ENCODE assay signal across 8 cellular contexts in the genomic region with DNA sequence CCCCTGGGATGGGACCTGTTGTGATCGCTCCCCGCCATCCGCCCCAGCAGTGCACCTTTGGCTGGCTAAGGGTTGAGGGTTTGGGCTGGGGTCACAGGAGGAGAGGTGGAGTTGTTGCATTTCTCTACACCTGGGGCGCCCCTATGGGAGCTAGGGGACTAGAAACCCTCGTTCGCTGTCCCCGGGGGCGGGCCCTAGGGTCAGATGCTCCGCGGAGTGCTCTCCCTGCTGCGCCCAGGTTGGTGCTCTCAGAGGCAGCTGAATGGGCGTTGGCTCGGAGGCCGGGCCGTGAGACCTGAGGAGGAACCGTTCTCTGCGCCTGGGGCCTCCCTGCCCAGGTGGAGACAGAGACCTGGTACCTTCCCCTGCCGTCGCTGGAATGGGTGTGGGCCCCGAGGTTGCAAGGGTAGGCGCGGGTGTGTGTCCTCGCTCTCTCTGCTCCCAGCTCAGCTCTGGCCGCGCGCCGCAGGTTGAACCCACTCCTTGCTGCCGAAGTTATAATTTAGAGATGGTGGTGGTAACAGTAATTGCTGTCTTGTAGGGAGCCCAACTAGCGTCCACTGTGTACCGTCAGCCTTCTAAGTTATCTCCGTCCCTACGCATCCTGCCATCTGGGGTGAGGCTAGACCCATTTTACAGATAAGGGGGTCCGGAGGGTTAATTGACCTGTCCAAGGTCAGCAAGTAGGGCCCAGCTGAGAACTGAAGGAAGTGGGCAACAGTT. TPM values are rescaled to one million over a fixed set of nuclear protein-coding genes. Genes with fewer than 3 reads are reported as not detected.
DNase-seq lines count a peak whose midpoint lies in the region; ATAC-seq and TF ChIP-seq lines count a peak whose summit lies in the region.

No MANE protein-coding gene starts in this region.

- no peaks in the 10 kb centered on the region for H3K27me3 Mint-ChIP-seq in Calu3 (ENCODE audit: unreplicated experiment)
- H3K27me3 Mint-ChIP-seq in HFFc6 (ENCODE audit: insufficient read depth): peaks cover 3% of the 10 kb centered on the region; the same call in 1 of the 2 replicates
- H3K27me3 Mint-ChIP-seq in dendritic cell treated with granulocyte-macrophage colony-stimulating factor and Interleukin-4, amounts not matched to agents 40 ng/mL and 50 ng/mL, for 4 days: peaks cover 5% of the 10 kb centered on the region

- H3K9me3 ChIP-seq in WERI-Rb-1 (ENCODE audit: severe bottlenecking) (no peaks in the 10 kb centered on the region), mucosa of descending colon (no peaks in the 10 kb centered on the region), testis (no peaks in the 10 kb centered on the region)

- H3K27ac Mint-ChIP-seq in Calu3 (ENCODE audit: unreplicated experiment) (peak overlapping the region; percentile 30), HFFc6 (peak overlapping the region; percentile 51)
- peak overlapping the region; percentile 28 for H3K27ac Mint-ChIP-seq in dendritic cell treated with granulocyte-macrophage colony-stimulating factor and Interleukin-4, amounts not matched to agents 40 ng/mL and 50 ng/mL, for 4 days

- peaks cover 54% of the 10 kb centered on the region for H3K36me3 Mint-ChIP-seq in Calu3 (ENCODE audit: insufficient read depth, unreplicated experiment)
- peaks cover 6% of the 10 kb centered on the region; the same call in 1 of the 2 replicates for H3K36me3 Mint-ChIP-seq in HFFc6 (ENCODE audit: low read depth)
- no peaks in the 10 kb centered on the region for H3K36me3 Mint-ChIP-seq in dendritic cell treated with granulocyte-macrophage colony-stimulating factor and Interleukin-4, amounts not matched to agents 40 ng/mL and 50 ng/mL, for 4 days (ENCODE audit: low read depth)

- no peaks in the 10 kb centered on the region for H3K36me3 ChIP-seq in WERI-Rb-1
- H3K36me3 ChIP-seq in mucosa of descending colon (ENCODE audit: low read depth): no peaks in the 10 kb centered on the region
- H3K36me3 ChIP-seq in testis (ENCODE audit: low read depth, missing control alignments): no peaks in the 10 kb centered on the region

- H3K4me1 ChIP-seq in mucosa of descending colon (ENCODE audit: low read depth): peaks cover 38% of the 10 kb centered on the region
- peaks cover 37% of the 10 kb centered on the region for H3K4me1 ChIP-seq in testis

- H3K9me3 Mint-ChIP-seq in Calu3 (ENCODE audit: low read depth, unreplicated experiment) (no peaks in the 10 kb centered on the region), HFFc6 (no peaks in the 10 kb centered on the region)
- H3K9me3 Mint-ChIP-seq in dendritic cell treated with granulocyte-macrophage colony-stimulating factor and Interleukin-4, amounts not matched to agents 40 ng/mL and 50 ng/mL, for 4 days: no peaks in the 10 kb centered on the region

- CTCF ChIA-PET in Calu3 (lab: Charles Lee): interaction anchor here (0.8 to 2.3 kb wide), 4 partner anchors 31 to 208 kb away, joined by 3 to 11 read pairs (median 6); no protein-coding TSS in a partner anchor

- DNase-seq in Calu3: no peak
- no peak for DNase-seq in HFFc6
- DNase-seq in WERI-Rb-1: no peak
- peak; percentile 77 to 85 (median 83) for DNase-seq in mucosa of descending colon
- DNase-seq in testis: peak; percentile 36
- no peak for DNase-seq in foreskin melanocyte
- no peak for DNase-seq in SW 1271 (lab: John Stamatoyannopoulos, UW)

- no peak overlapping the region for H3K27ac ChIP-seq in WERI-Rb-1
- H3K27ac ChIP-seq in testis: peak overlapping the region; percentile 53 to 61

- no peak for TF ChIP-seq POLR2A in testis (IDR thresholded peaks at IDR 0.05)

- TF ChIP-seq CTCF in Calu3 (IDR thresholded peaks at IDR 0.05; ENCODE audit: unreplicated experiment) (no peak), HFFc6 (IDR thresholded peaks at IDR 0.05) (no peak), WERI-Rb-1 (IDR thresholded peaks at IDR 0.05; ENCODE audit: low read depth, low read length) (no peak), mucosa of descending colon (IDR thresholded peaks at IDR 0.05) (no peak), testis (IDR thresholded peaks at IDR 0.05) (no peak)

- 15 to 21% methylated on average over 6 to 33 of the region's 33 CpGs for WGBS in testis, 2 donors

- H3K27me3 ChIP-seq in WERI-Rb-1 (ENCODE audit: insufficient read depth, low read depth, severe bottlenecking) (no peaks in the 10 kb centered on the region), testis (no peaks in the 10 kb centered on the region)

- H3K4me3 Mint-ChIP-seq in Calu3 (ENCODE audit: low read depth, unreplicated experiment) (peak overlapping the region; percentile 77), HFFc6 (peak overlapping the region; percentile 91)
- peak overlapping the region; percentile 87 for H3K4me3 Mint-ChIP-seq in dendritic cell treated with granulocyte-macrophage colony-stimulating factor and Interleukin-4, amounts not matched to agents 40 ng/mL and 50 ng/mL, for 4 days

- H3K4me3 ChIP-seq in WERI-Rb-1 (ENCODE audit: low read depth, low read length): peak overlapping the region; percentile 59
- H3K4me3 ChIP-seq in mucosa of descending colon: peak overlapping the region; percentile 93
- peak overlapping the region; percentile 75 to 84 for H3K4me3 ChIP-seq in testis

- ATAC-seq in mucosa of descending colon: peak; percentile 58

- intact Hi-C loops in Calu3 (cut with micrococcal nuclease; ENCODE audit: unreplicated experiment) (loop anchor here (5.0 kb wide), 1 partner anchor 47 kb away; no protein-coding TSS in a partner anchor), mucosa of descending colon (cut with DNase I, micrococcal nuclease) (loop anchor here in 1 of 2 donors (10.0 kb wide), 1 partner anchor 156 kb away; no protein-coding TSS in a partner anchor), testis (cut with DNase I; ENCODE audit: low total_unique reads) (no loop called here)
- intact Hi-C loops in dendritic cell treated with granulocyte-macrophage colony-stimulating factor and Interleukin-4, amounts not matched to agents 40 ng/mL and 50 ng/mL, for 4 days (cut with micrococcal nuclease): loop anchor here (5.0 to 10.0 kb wide), 2 partner anchors 168 to 296 kb away; a partner anchor contains a TSS

- no TSS peak for BruUV-seq in Calu3 (replicated peaks; lab: Mats Ljungman, UMichigan)

- H3K4me1 Mint-ChIP-seq in Calu3 (ENCODE audit: low read depth, unreplicated experiment) (peaks cover 44% of the 10 kb centered on the region), HFFc6 (ENCODE audit: low read depth) (peaks cover 75% of the 10 kb centered on the region)
- H3K4me1 Mint-ChIP-seq in dendritic cell treated with granulocyte-macrophage colony-stimulating factor and Interleukin-4, amounts not matched to agents 40 ng/mL and 50 ng/mL, for 4 days (ENCODE audit: low read depth): peaks cover 35% of the 10 kb centered on the region

RNA-seq across cellular contexts. Expression of a gene that starts 1.0 kb away (rescaled TPM):
- 136 and 147 TPM in 2 replicates for total RNA-seq in Calu3 (2022)
- 100 to 1,000 TPM in 3 of 6 experiments, 10 to 100 TPM in 3; 93.8 to 117 (median 98.7) TPM for total RNA-seq in HFFc6 (2021; fragmentation: NEBNext Ultra II Directional; extraction: Animal tissue kit (Norgen Biotek cat#: 25700))
- 100 to 1,000 TPM; 256 to 555 (median 357) TPM for total RNA-seq in mucosa of descending colon
- total RNA-seq in testis: 100 to 1,000 TPM; 166 to 199 TPM
- 105 TPM for polyA plus RNA-seq in testis (ENCODE audit: insufficient read depth, low read depth, low replicate concordance)

Comparison
In these comparisons a context has a peak if more than half of its experiments do, and no peak if none do; other contexts are left out.
1. DNase-seq: peak in mucosa of descending colon (3 of 3) and testis (single experiment); none in Calu3 (single experiment), HFFc6 (single experiment), WERI-Rb-1 (single experiment), foreskin melanocyte (single experiment) and SW 1271 (0 of 2).
2. Peak in every context shown above with its lines, with median percentiles within 50 percentile points of each other: H3K27ac Mint-ChIP-seq, H3K4me3 Mint-ChIP-seq and H3K4me3 ChIP-seq.